20 cellular contexts compared by ENCODE assay signal in genomic region chr12:123379391-123379790, GRCh38.
"Had no signal": no experiment of that assay in that cellular context is flagged by ENCODE, and none has a peak within 500 bp of the region (broad histone marks: within the 10 kb centered on the region; RNA-seq: fewer than 3 reads in every experiment).

No MANE protein-coding gene starts in this region.

- DNase-seq: activated CD4-positive, alpha-beta memory T cell treated with anti-CD3 and anti-CD28 coated beads for 36 hours; activated CD4-positive, alpha-beta T cell treated with anti-CD3 and anti-CD28 coated beads for 36 hours; activated gamma-delta T cell treated with Interleukin-2 at 50 U/mL for 16 hours; activated T-cell treated with anti-CD3 and anti-CD28 coated beads for 4 hours; adrenal gland; dermis blood vessel endothelial cell; effector memory CD4-positive, alpha-beta T cell; foreskin fibroblast; left cardiac atrium; nucleus accumbens; stimulated activated CD4-positive, alpha-beta T cell treated with anti-CD3 and anti-CD28 coated beads, Interleukin-2, amount 100 ng/mL, for 24 hours; T-helper 2 cell; trophoblast cell had no signal

- H3K36me3 Mint-ChIP-seq: activated CD4-positive, alpha-beta memory T cell treated with anti-CD3 and anti-CD28 coated beads for 36 hours; activated naive CD4-positive, alpha-beta T cell treated with anti-CD3 and anti-CD28 coated beads, Interleukin-2, amount 50 U/mL, for 72 hours; natural killer cell treated with Interleukin-12 subunit alpha and Interleukin-12 subunit beta and Interleukin-15 and Interleukin-18, amount 100 ng/mL, for 72 hours had no signal

- H3K4me1 Mint-ChIP-seq: activated CD4-positive, alpha-beta T cell treated with anti-CD3 and anti-CD28 coated beads for 36 hours had no signal

- H3K4me3 Mint-ChIP-seq: activated CD4-positive, alpha-beta memory T cell treated with anti-CD3 and anti-CD28 coated beads for 36 hours; activated CD4-positive, alpha-beta T cell treated with anti-CD3 and anti-CD28 coated beads for 36 hours; activated T-helper 1 cell treated with anti-CD3 and anti-CD28 coated beads, Interleukin-12 subunit alpha, Interleukin-12 subunit beta, Interleukin-2, Interleukin-4 antibody, amounts not matched to agents 30 ng/mL and 10 ng/mL and 1 ng/mL, durations not matched to agents 14 hours and 24 hours and 36 hours; natural killer cell treated with Interleukin-12 subunit alpha and Interleukin-12 subunit beta and Interleukin-15 and Interleukin-18, amount 100 ng/mL, for 72 hours; stimulated activated naive CD8-positive, alpha-beta T cell treated with anti-CD3 and anti-CD28 coated beads, Interleukin-15, Interleukin-2, amounts not matched to agents 100 ng/mL and 50 ng/mL, for 24 hours had no signal

- ATAC-seq: activated CD4-positive, alpha-beta T cell treated with anti-CD3 and anti-CD28 coated beads for 36 hours; activated naive CD4-positive, alpha-beta T cell treated with anti-CD3 and anti-CD28 coated beads, Interleukin-2, amount 50 U/mL, for 72 hours; left cardiac atrium; natural killer cell treated with Interleukin-12 subunit alpha and Interleukin-12 subunit beta and Interleukin-15 and Interleukin-18, amount 100 ng/mL, for 72 hours had no signal

- H3K27me3 Mint-ChIP-seq: activated CD4-positive, alpha-beta memory T cell treated with anti-CD3 and anti-CD28 coated beads for 36 hours; activated CD4-positive, alpha-beta T cell treated with anti-CD3 and anti-CD28 coated beads for 36 hours; natural killer cell treated with Interleukin-12 subunit alpha and Interleukin-12 subunit beta and Interleukin-15 and Interleukin-18, amount 100 ng/mL, for 72 hours; stimulated activated naive CD8-positive, alpha-beta T cell treated with anti-CD3 and anti-CD28 coated beads, Interleukin-15, Interleukin-2, amounts not matched to agents 100 ng/mL and 50 ng/mL, for 24 hours had no signal

- H3K27ac Mint-ChIP-seq: activated CD4-positive, alpha-beta memory T cell treated with anti-CD3 and anti-CD28 coated beads for 36 hours; activated CD4-positive, alpha-beta T cell treated with anti-CD3 and anti-CD28 coated beads for 36 hours; activated naive CD4-positive, alpha-beta T cell treated with anti-CD3 and anti-CD28 coated beads, Interleukin-2, amount 50 U/mL, for 72 hours; activated T-helper 1 cell treated with anti-CD3 and anti-CD28 coated beads, Interleukin-12 subunit alpha, Interleukin-12 subunit beta, Interleukin-2, Interleukin-4 antibody, amounts not matched to agents 30 ng/mL and 10 ng/mL and 1 ng/mL, durations not matched to agents 14 hours and 24 hours and 36 hours; stimulated activated naive CD8-positive, alpha-beta T cell treated with anti-CD3 and anti-CD28 coated beads, Interleukin-15, Interleukin-2, amounts not matched to agents 100 ng/mL and 50 ng/mL, for 24 hours had no signal

- H3K9me3 ChIP-seq: adrenal gland had no signal

- H3K9me3 Mint-ChIP-seq: activated CD4-positive, alpha-beta memory T cell treated with anti-CD3 and anti-CD28 coated beads for 36 hours; activated naive CD4-positive, alpha-beta T cell treated with anti-CD3 and anti-CD28 coated beads, Interleukin-2, amount 50 U/mL, for 72 hours; activated T-helper 1 cell treated with anti-CD3 and anti-CD28 coated beads, Interleukin-12 subunit alpha, Interleukin-12 subunit beta, Interleukin-2, Interleukin-4 antibody, amounts not matched to agents 30 ng/mL and 10 ng/mL and 1 ng/mL, durations not matched to agents 14 hours and 24 hours and 36 hours; natural killer cell treated with Interleukin-12 subunit alpha and Interleukin-12 subunit beta and Interleukin-15 and Interleukin-18, amount 100 ng/mL, for 72 hours; stimulated activated naive CD8-positive, alpha-beta T cell treated with anti-CD3 and anti-CD28 coated beads, Interleukin-15, Interleukin-2, amounts not matched to agents 100 ng/mL and 50 ng/mL, for 24 hours had no signal

- H3K27me3 ChIP-seq: adrenal gland, cardiac muscle cell had no signal

- H3K36me3 ChIP-seq: adrenal gland, cardiac muscle cell had no signal

- FAIRE-seq: astrocyte, endothelial cell of umbilical vein had no signal

- H3K4me3 ChIP-seq: adrenal gland, cardiac muscle cell had no signal

- H3K27ac ChIP-seq: adrenal gland, cardiac muscle cell had no signal
